In the genomic region with DNA sequence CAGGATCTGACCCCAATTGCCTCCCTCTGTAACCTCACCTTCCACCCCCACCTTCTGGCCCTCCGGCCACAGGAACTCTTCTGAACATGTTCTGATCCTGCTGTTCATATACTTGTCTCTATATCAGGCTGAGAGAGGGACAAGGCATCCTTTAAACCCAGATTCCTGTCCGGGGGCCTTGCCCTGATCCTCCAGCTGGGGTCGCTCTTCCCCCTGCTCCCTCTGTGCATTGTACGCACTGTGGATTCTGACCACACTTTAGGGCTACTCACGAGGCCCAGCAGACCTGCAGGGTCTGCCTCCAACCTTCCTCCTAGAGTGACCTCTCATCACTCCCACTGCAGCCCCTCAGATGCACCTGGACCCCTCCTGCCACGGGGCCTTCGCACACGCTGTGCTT, we compare ENCODE assay signal across 32 cellular contexts.
DNase-seq lines count a peak whose midpoint lies in the region; ATAC-seq and TF ChIP-seq lines count a peak whose summit lies in the region.
"Had no signal": no experiment of that assay in that cellular context is flagged by ENCODE, and none has a peak within 500 bp of the region (broad histone marks: within the 10 kb centered on the region; RNA-seq: fewer than 3 reads in every experiment).

No MANE protein-coding gene starts in this region.

- H3K9ac ChIP-seq in OCI-LY1 (ENCODE audit: low read length) (no peak overlapping the region), endodermal cell (ENCODE audit: extremely low read depth, low read length, poor library complexity, severe bottlenecking) (no peak overlapping the region)
- H3K9ac ChIP-seq: GM23248 had no signal

- H3K9me3 ChIP-seq in OCI-LY1 (ENCODE audit: low read length) (no peaks in the 10 kb centered on the region), endodermal cell (ENCODE audit: control insufficient read depth, low read length) (no peaks in the 10 kb centered on the region), left lung (no peaks in the 10 kb centered on the region), esophagus muscularis mucosa (no peaks in the 10 kb centered on the region)
- H3K9me3 ChIP-seq: BE2C, gastrocnemius medialis, lower lobe of right lung, right lobe of liver, vagina had no signal

- H3K9me2 ChIP-seq in OCI-LY1 (ENCODE audit: low read depth, low read length) = no peaks in the 10 kb centered on the region

- intact Hi-C loops in left lung (cut with DNase I) = no loop called here
- intact Hi-C loops in esophagus muscularis mucosa (cut with DNase I) = no loop called here

- H3K4me3 ChIP-seq in OCI-LY1 (ENCODE audit: low read depth, low read length, poor library complexity, severe bottlenecking) (no peak overlapping the region), endodermal cell (ENCODE audit: low read length) (no peak overlapping the region), left lung (no peak overlapping the region), esophagus muscularis mucosa (no peak overlapping the region)
- H3K4me3 ChIP-seq: dorsolateral prefrontal cortex, gastrocnemius medialis, GM23248, lower lobe of right lung, right lobe of liver, vagina had no signal

- peaks cover 28% of the 10 kb centered on the region for H3K27me3 Mint-ChIP-seq in endodermal cell (ENCODE audit: insufficient read depth)
- H3K27me3 Mint-ChIP-seq in stimulated activated naive CD8-positive, alpha-beta T cell treated with anti-CD3 and anti-CD28 coated beads, Interleukin-15, amount 100 ng/mL, for 72 hours = no peaks in the 10 kb centered on the region
- H3K27me3 Mint-ChIP-seq: stimulated activated naive CD8-positive, alpha-beta T cell treated with anti-CD3 and anti-CD28 coated beads, Interleukin-15, Interleukin-2, amounts not matched to agents 100 ng/mL and 50 ng/mL, for 24 hours had no signal

- H3K9me3 Mint-ChIP-seq in endodermal cell = no peaks in the 10 kb centered on the region
- peaks cover 2 to 5% of the 10 kb centered on the region in 2 donors for H3K9me3 Mint-ChIP-seq in stimulated activated naive CD8-positive, alpha-beta T cell treated with anti-CD3 and anti-CD28 coated beads, Interleukin-15, amount 100 ng/mL, for 72 hours
- H3K9me3 Mint-ChIP-seq: activated T-helper 2 cell treated with anti-CD3 and anti-CD28 coated beads, Interferon-gamma antibody, Interleukin-2, Interleukin-4, amounts not matched to agents 10 μg/mL and 5 μg/mL and 100 μg/mL, durations not matched to agents 14 hours and 24 hours and 36 hours; stimulated activated naive CD8-positive, alpha-beta T cell treated with anti-CD3 and anti-CD28 coated beads, Interleukin-15, Interleukin-2, amounts not matched to agents 100 ng/mL and 50 ng/mL, for 24 hours had no signal

- H3K4me1 Mint-ChIP-seq in endodermal cell = peaks cover 12% of the 10 kb centered on the region
- H3K4me1 Mint-ChIP-seq in stimulated activated naive CD8-positive, alpha-beta T cell treated with anti-CD3 and anti-CD28 coated beads, Interleukin-15, amount 100 ng/mL, for 72 hours = no peaks in the 10 kb centered on the region
- H3K4me1 Mint-ChIP-seq: CD8-positive, alpha-beta memory T cell; naive thymus-derived CD8-positive, alpha-beta T cell had no signal

- no peaks in the 10 kb centered on the region for H3K4me1 ChIP-seq in OCI-LY1 (ENCODE audit: insufficient read depth, low read length, severe bottlenecking)
- no peaks in the 10 kb centered on the region for H3K4me1 ChIP-seq in endodermal cell (ENCODE audit: control insufficient read depth, insufficient read depth, low read length)
- H3K4me1 ChIP-seq in left lung = no peaks in the 10 kb centered on the region
- no peaks in the 10 kb centered on the region for H3K4me1 ChIP-seq in esophagus muscularis mucosa
- H3K4me1 ChIP-seq: BE2C, gastrocnemius medialis, lower lobe of right lung, right lobe of liver, vagina had no signal

- H3K27ac ChIP-seq in 22Rv1 (no peak overlapping the region), OCI-LY1 (ENCODE audit: low read depth, low read length, poor library complexity, severe bottlenecking) (no peak overlapping the region), endodermal cell (ENCODE audit: low read depth, low read length) (no peak overlapping the region), left lung (no peak overlapping the region), esophagus muscularis mucosa (replicated peaks in 1 of 4) (no peak overlapping the region)
- H3K27ac ChIP-seq: dorsolateral prefrontal cortex, gastrocnemius medialis, GM23248, lower lobe of right lung, right lobe of liver, vagina, VCaP had no signal

- no peak for ATAC-seq in left lung
- ATAC-seq in stimulated activated naive CD8-positive, alpha-beta T cell treated with anti-CD3 and anti-CD28 coated beads, Interleukin-15, amount 100 ng/mL, for 72 hours = no peak
- ATAC-seq: gastrocnemius medialis; lower lobe of right lung; naive thymus-derived CD8-positive, alpha-beta T cell; right lobe of liver had no signal

- H4K20me1 ChIP-seq in OCI-LY1 (ENCODE audit: insufficient read depth, low read length) = no peaks in the 10 kb centered on the region

- no peak for TF ChIP-seq EP300 in esophagus muscularis mucosa (IDR thresholded peaks at IDR 0.05)

- TF ChIP-seq CTCF in 22Rv1 (IDR thresholded peaks at IDR 0.05) (peak; percentile 28; the same call in 1 of the 2 replicates), GM12873 (IDR thresholded peaks at IDR 0.05; ENCODE audit: insufficient read depth, low read depth, low read length, missing control alignments) (peak; percentile 33), OCI-LY1 (IDR thresholded peaks at IDR 0.05; ENCODE audit: low read length) (peak; percentile 47; the same call in 1 of the 2 replicates), endodermal cell (conservative IDR thresholded peaks at IDR 0.05) (peak; percentile 68), left lung (IDR thresholded peaks at IDR 0.05) (no peak), esophagus muscularis mucosa (IDR thresholded peaks at IDR 0.05) (no peak)

- no peak overlapping the region for H3K4me2 ChIP-seq in OCI-LY1 (ENCODE audit: low read length)

- no peak overlapping the region for H3K4me3 Mint-ChIP-seq in endodermal cell
- no peak overlapping the region for H3K4me3 Mint-ChIP-seq in stimulated activated naive CD8-positive, alpha-beta T cell treated with anti-CD3 and anti-CD28 coated beads, Interleukin-15, amount 100 ng/mL, for 72 hours
- H3K4me3 Mint-ChIP-seq: brain; CD8-positive, alpha-beta memory T cell; naive thymus-derived CD8-positive, alpha-beta T cell; stimulated activated naive CD8-positive, alpha-beta T cell treated with anti-CD3 and anti-CD28 coated beads, Interleukin-15, Interleukin-2, amounts not matched to agents 100 ng/mL and 50 ng/mL, for 24 hours had no signal

- DNase-seq in endodermal cell = peak; percentile 69
- DNase-seq in left lung = no peak
- no peak for DNase-seq in stimulated activated naive CD8-positive, alpha-beta T cell treated with anti-CD3 and anti-CD28 coated beads, Interleukin-15, amount 100 ng/mL, for 72 hours
- DNase-seq in OCI-M2 (lab: John Stamatoyannopoulos, UW; ENCODE audit: unreplicated experiment) = no peak
- no peak for DNase-seq in esophagus muscularis mucosa (ENCODE audit: extremely low spot score)
- DNase-seq: ACHN; activated CD4-positive, alpha-beta T cell treated with anti-CD3 and anti-CD28 coated beads for 48 hours; activated naive CD4-positive, alpha-beta T cell treated with anti-CD3 and anti-CD28 coated beads, Interleukin-2, amount 50 U/mL, for 16 hours; amniotic stem cell; BE2C; CD8-positive, alpha-beta memory T cell; dorsolateral prefrontal cortex; gastrocnemius medialis; GM23248; lower lobe of right lung; naive thymus-derived CD8-positive, alpha-beta T cell; NCI-H1048; NCI-H1694; NCI-H2171 treated with DMSO at 0.1 percent for 48 hours; NCI-H510A; nucleus accumbens; right lobe of liver; stimulated activated CD8-positive, alpha-beta memory T cell treated with anti-CD3 and anti-CD28 coated beads, Interleukin-4, amount 100 ng/mL, for 48 hours; T1000 had no signal

- H2AFZ ChIP-seq in OCI-LY1 (ENCODE audit: low read length) = no peak overlapping the region
- H2AFZ ChIP-seq: GM23248 had no signal

- H3K79me2 ChIP-seq in OCI-LY1 (ENCODE audit: insufficient read depth, low read length) = no peaks in the 10 kb centered on the region

- 84 to 90% methylated on average over 4 to 8 of the region's 8 CpGs for WGBS in endodermal cell (ENCODE audit: insufficient coverage in 1 of 2, insufficient read length in 1 of 2), 2 experiments
- 81% methylated on average over 8 of the region's 8 CpGs for WGBS in esophagus muscularis mucosa

- H3K27ac Mint-ChIP-seq in endodermal cell = no peak overlapping the region
- H3K27ac Mint-ChIP-seq in stimulated activated naive CD8-positive, alpha-beta T cell treated with anti-CD3 and anti-CD28 coated beads, Interleukin-15, amount 100 ng/mL, for 72 hours = no peak overlapping the region
- H3K27ac Mint-ChIP-seq: activated T-helper 2 cell treated with anti-CD3 and anti-CD28 coated beads, Interferon-gamma antibody, Interleukin-2, Interleukin-4, amounts not matched to agents 10 μg/mL and 5 μg/mL and 100 μg/mL, durations not matched to agents 14 hours and 24 hours and 36 hours; brain; naive thymus-derived CD8-positive, alpha-beta T cell; stimulated activated naive CD8-positive, alpha-beta T cell treated with anti-CD3 and anti-CD28 coated beads, Interleukin-15, Interleukin-2, amounts not matched to agents 100 ng/mL and 50 ng/mL, for 24 hours had no signal

- TF ChIP-seq POLR2A in esophagus muscularis mucosa (IDR thresholded peaks at IDR 0.05; ENCODE audit: low read depth) = no peak

- H3K36me3 ChIP-seq in OCI-LY1 (ENCODE audit: insufficient read depth, low read length) = no peaks in the 10 kb centered on the region
- H3K36me3 ChIP-seq in endodermal cell (ENCODE audit: control insufficient read depth, insufficient read depth, low read length) = no peaks in the 10 kb centered on the region
- H3K36me3 ChIP-seq in left lung = no peaks in the 10 kb centered on the region
- H3K36me3 ChIP-seq in esophagus muscularis mucosa = no peaks in the 10 kb centered on the region
- H3K36me3 ChIP-seq: BE2C, gastrocnemius medialis, lower lobe of right lung, right lobe of liver, vagina had no signal

- no peaks in the 10 kb centered on the region for H3F3A ChIP-seq in OCI-LY1 (ENCODE audit: insufficient read depth, low read length)

- H3K27me3 ChIP-seq in OCI-LY1 (ENCODE audit: insufficient read depth, low read length) (no peaks in the 10 kb centered on the region; the same call in 1 of the 2 replicates), endodermal cell (ENCODE audit: control insufficient read depth, insufficient read depth, low read length, poor library complexity, severe bottlenecking) (no peaks in the 10 kb centered on the region), left lung (peaks cover 0 to 13% of the 10 kb centered on the region in 2 donors), esophagus muscularis mucosa (peaks cover 0 to 46% (median 0%) of the 10 kb centered on the region in 4 donors)
- H3K27me3 ChIP-seq: BE2C, dorsolateral prefrontal cortex, gastrocnemius medialis, right lobe of liver, vagina had no signal

- no peaks in the 10 kb centered on the region for H3K36me3 Mint-ChIP-seq in endodermal cell (ENCODE audit: low read depth)
- H3K36me3 Mint-ChIP-seq: brain; naive thymus-derived CD8-positive, alpha-beta T cell had no signal

Comparison
In these comparisons a context has a peak if more than half of its experiments do, and no peak if none do; other contexts are left out.
1. CTCF ChIP-seq: peak in 22Rv1 (single experiment), GM12873 (single experiment), OCI-LY1 (single experiment) and endodermal cell (single experiment); none in left lung (0 of 2) and esophagus muscularis mucosa (0 of 3).